ENCODE assay signal across 1 cellular context in the genomic region with DNA sequence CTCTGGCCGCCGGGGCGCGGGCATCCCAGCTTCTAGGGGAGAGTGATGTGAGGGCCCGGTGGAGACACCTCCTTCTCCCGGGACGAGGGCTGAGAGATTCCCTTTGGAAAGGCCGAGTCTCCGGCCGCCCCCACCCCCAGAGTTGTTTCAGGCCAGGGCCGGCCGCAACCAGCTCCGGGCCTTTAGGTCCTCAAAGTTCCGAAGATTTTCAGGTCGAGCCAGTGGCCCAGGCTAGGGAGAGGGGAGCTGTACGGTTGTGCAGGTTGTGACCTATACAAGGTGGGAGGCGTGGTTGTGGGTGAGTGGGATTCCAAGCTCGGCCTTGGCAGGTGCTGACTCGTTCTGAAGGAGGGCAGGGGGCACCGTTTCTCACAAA.
TF ChIP-seq lines count a peak whose summit lies in the region.

No MANE protein-coding gene starts in this region.

TF ChIP-seq in IMR-90, 13 proteins besides CTCF, POLR2A, EP300 and RAD21 (continued from another document):
- TF ChIP-seq, protein P1, sequence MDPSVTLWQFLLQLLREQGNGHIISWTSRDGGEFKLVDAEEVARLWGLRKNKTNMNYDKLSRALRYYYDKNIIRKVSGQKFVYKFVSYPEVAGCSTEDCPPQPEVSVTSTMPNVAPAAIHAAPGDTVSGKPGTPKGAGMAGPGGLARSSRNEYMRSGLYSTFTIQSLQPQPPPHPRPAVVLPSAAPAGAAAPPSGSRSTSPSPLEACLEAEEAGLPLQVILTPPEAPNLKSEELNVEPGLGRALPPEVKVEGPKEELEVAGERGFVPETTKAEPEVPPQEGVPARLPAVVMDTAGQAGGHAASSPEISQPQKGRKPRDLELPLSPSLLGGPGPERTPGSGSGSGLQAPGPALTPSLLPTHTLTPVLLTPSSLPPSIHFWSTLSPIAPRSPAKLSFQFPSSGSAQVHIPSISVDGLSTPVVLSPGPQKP (IDR thresholded peaks at IDR 0.05; ENCODE audit: borderline replicate concordance, low read depth, low read length): no peak
